23 cellular contexts compared by ENCODE assay signal in genomic region chr5:43204958-43205357, GRCh38. TPM values are rescaled to one million over a fixed set of nuclear protein-coding genes. Genes with fewer than 3 reads are reported as not detected.
"Had no signal": no experiment of that assay in that cellular context is flagged by ENCODE, and none has a peak within 500 bp of the region (broad histone marks: within the 10 kb centered on the region; RNA-seq: fewer than 3 reads in every experiment).

No MANE protein-coding gene starts in this region.

- H3K36me3 Mint-ChIP-seq: immature natural killer cell, mesothelial cell of epicardium had no signal

- H3K27me3 ChIP-seq: dorsolateral prefrontal cortex, esophagus muscularis mucosa, gastroesophageal sphincter, heart left ventricle, hepatocyte had no signal

- H3K4me3 Mint-ChIP-seq: immature natural killer cell, mesothelial cell of epicardium, naive B cell had no signal

- H3K27ac Mint-ChIP-seq: immature natural killer cell, mesothelial cell of epicardium, naive B cell had no signal

- H2AFZ ChIP-seq: hepatocyte had no signal

- H3K4me3 ChIP-seq: coronary artery, dorsolateral prefrontal cortex, esophagus muscularis mucosa, gastroesophageal sphincter, heart left ventricle, hepatocyte, left lung, lower lobe of right lung, mucosa of descending colon had no signal

- H3K36me3 ChIP-seq: esophagus muscularis mucosa, gastroesophageal sphincter, heart left ventricle, left lung, lower lobe of right lung had no signal

- H3K79me2 ChIP-seq: hepatocyte had no signal

- H3K4me2 ChIP-seq: hepatocyte had no signal

- H3K4me1 Mint-ChIP-seq: immature natural killer cell, naive B cell had no signal

- ATAC-seq: foreskin keratinocyte, gastroesophageal sphincter, heart left ventricle, left lung, left ventricle myocardium superior, lower lobe of right lung, mucosa of descending colon had no signal

- H3K27ac ChIP-seq: coronary artery, dorsolateral prefrontal cortex, esophagus muscularis mucosa, foreskin keratinocyte, gastroesophageal sphincter, heart left ventricle, hepatocyte, left lung, lower lobe of right lung had no signal

- H3K4me1 ChIP-seq: esophagus muscularis mucosa, foreskin keratinocyte, gastroesophageal sphincter, heart left ventricle, left lung, lower lobe of right lung had no signal

- H3K9me3 ChIP-seq: esophagus muscularis mucosa, gastroesophageal sphincter, heart left ventricle, left lung, lower lobe of right lung, mucosa of descending colon had no signal

- DNase-seq: dermis blood vessel endothelial cell; dorsolateral prefrontal cortex; effector CD4-positive, alpha-beta T cell; effector memory CD4-positive, alpha-beta T cell; foreskin keratinocyte; heart left ventricle; hypothalamus; immature natural killer cell; islet precursor cell; kidney; kidney glomerular epithelial cell; left lung; left ventricle myocardium superior; lower lobe of right lung; mesenchymal stem cell; mucosa of descending colon; naive B cell had no signal

RNA-seq across cellular contexts. Expression of gene NIM1K, which starts 12.9 kb away (rescaled TPM):
- total RNA-seq: hepatocyte, lung microvascular endothelial cell had no signal
- polyA plus RNA-seq: foreskin keratinocyte, hepatocyte had no signal
